In the genomic region with DNA sequence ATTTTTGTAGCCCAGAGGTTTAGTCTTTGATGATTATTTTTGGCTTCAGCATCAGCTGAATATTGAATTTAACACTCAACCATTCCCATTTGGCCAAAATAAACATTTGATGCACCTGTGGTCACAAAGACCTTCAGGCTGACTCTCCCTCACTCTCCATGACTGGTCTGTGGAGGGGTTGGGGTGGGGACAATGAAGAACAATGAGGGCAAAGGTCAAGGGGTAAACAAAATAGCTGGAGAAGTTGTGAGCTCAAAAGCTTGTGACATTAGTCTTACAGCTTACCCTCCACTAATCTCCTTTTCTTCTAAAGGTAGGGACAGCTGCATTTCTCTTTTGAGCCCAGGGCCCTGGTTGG, we compare ENCODE assay signal across 16 cellular contexts.
DNase-seq lines count a peak whose midpoint lies in the region; TF ChIP-seq lines count a peak whose summit lies in the region.
"Had no signal": no experiment of that assay in that cellular context is flagged by ENCODE, and none has a peak within 500 bp of the region (broad histone marks: within the 10 kb centered on the region; RNA-seq: fewer than 3 reads in every experiment).

No MANE protein-coding gene starts in this region.

- no peak overlapping the region for H3K4me2 ChIP-seq in H9 (ENCODE audit: insufficient read depth, insufficient read length, low read length)
- H3K4me2 ChIP-seq: GM23338 had no signal

- H2BK20ac ChIP-seq in H9 (ENCODE audit: low read depth, low read length, poor library complexity, severe bottlenecking): no peak overlapping the region

- no peak for TF ChIP-seq POLR2A in thyroid gland (IDR thresholded peaks at IDR 0.05)

- H3K9me3 Mint-ChIP-seq in H9: no peaks in the 10 kb centered on the region
- H3K9me3 Mint-ChIP-seq: GM23338 had no signal

- H3K27ac Mint-ChIP-seq in H9: no peak overlapping the region
- H3K27ac Mint-ChIP-seq: GM23338 had no signal

- H3K4me1 Mint-ChIP-seq in H9: peaks cover 3 to 5% of the 10 kb centered on the region in 2 experiments; a peak in 2 of 4 replicates
- H3K4me1 Mint-ChIP-seq: GM23338 had no signal

- no peak overlapping the region for H2AK5ac ChIP-seq in H9 (ENCODE audit: insufficient read length, low read length)

- no peaks in the 10 kb centered on the region for H3K27me3 ChIP-seq in thyroid gland
- H3K27me3 ChIP-seq in H9 (ENCODE audit: insufficient read depth, low read length): no peaks in the 10 kb centered on the region
- H3K27me3 ChIP-seq: SJCRH30 had no signal

- H3K27ac ChIP-seq in thyroid gland (peak overlapping the region in 2 of 3 donors; percentile 6 to 39), H9 (ENCODE audit: insufficient read length, low read depth, low read length) (no peak overlapping the region)
- H3K27ac ChIP-seq: C4-2B, RWPE1, SJCRH30 had no signal

- no peak overlapping the region for H3K23ac ChIP-seq in H9 (ENCODE audit: insufficient read length, low read depth, low read length)

- H3K14ac ChIP-seq in H9 (ENCODE audit: insufficient read depth, low read length): no peak overlapping the region

- H3K4me3 Mint-ChIP-seq in H9: no peak overlapping the region
- H3K4me3 Mint-ChIP-seq: GM23338 had no signal

- H3K9me3 ChIP-seq in thyroid gland (no peaks in the 10 kb centered on the region), H9 (ENCODE audit: control insufficient read depth, low read depth, low read length) (no peaks in the 10 kb centered on the region)
- H3K9me3 ChIP-seq: SJCRH30 had no signal

- H3K9ac ChIP-seq in H9 (ENCODE audit: extremely low read depth, insufficient read length, low read length): no peak overlapping the region

- H3T11ph ChIP-seq in H9 (ENCODE audit: low read length): no peak overlapping the region

- no peak overlapping the region for H3K4ac ChIP-seq in H9 (ENCODE audit: low read depth, low read length)

- H2BK5ac ChIP-seq in H9 (ENCODE audit: insufficient read length, low read length): no peak overlapping the region

- no peak overlapping the region for H2BK12ac ChIP-seq in H9 (ENCODE audit: insufficient read length, low read depth, low read length)

- no peaks in the 10 kb centered on the region for H3K79me2 ChIP-seq in H9 (ENCODE audit: insufficient read depth, low read length)

- H3K36me3 ChIP-seq in thyroid gland: no peaks in the 10 kb centered on the region
- H3K36me3 ChIP-seq: SJCRH30 had no signal

- no peak for TF ChIP-seq CTCF in thyroid gland (IDR thresholded peaks at IDR 0.05)
- TF ChIP-seq CTCF in H9 (conservative IDR thresholded peaks at IDR 0.05): no peak

- H3K4me3 ChIP-seq in thyroid gland (replicated peaks in 1 of 3): no peak overlapping the region
- H3K4me3 ChIP-seq: GM23338, SJCRH30 had no signal

- H3K4me1 ChIP-seq in thyroid gland: peaks cover 8 to 13% of the 10 kb centered on the region in 2 donors
- no peaks in the 10 kb centered on the region for H3K4me1 ChIP-seq in H9 (ENCODE audit: insufficient read depth, low read length)

- H2BK120ac ChIP-seq in H9 (ENCODE audit: low read depth, low read length, poor library complexity, severe bottlenecking): no peak overlapping the region

- no peak overlapping the region for H4K5ac ChIP-seq in H9 (ENCODE audit: insufficient read length, low read depth, low read length)

- H4K91ac ChIP-seq in H9 (ENCODE audit: insufficient read length, low read depth, low read length): no peak overlapping the region

- no peaks in the 10 kb centered on the region for H3K36me3 Mint-ChIP-seq in H9 (ENCODE audit: insufficient read depth in 1 of 3, low read depth in 3 of 3)

- no peaks in the 10 kb centered on the region for H3K27me3 Mint-ChIP-seq in H9 (ENCODE audit: low read depth)

- no peak overlapping the region for H3K56ac ChIP-seq in H9 (ENCODE audit: insufficient read length, low read depth, low read length)

- DNase-seq in NCI-H82 (lab: John Stamatoyannopoulos, UW) (peak; percentile 37), NCI-H82 treated with DMSO at 0.1 percent for 48 hours (lab: John Stamatoyannopoulos, UW; ENCODE audit: unreplicated experiment) (no peak), NCI-H2196 treated with DMSO at 0.1 percent for 48 hours (lab: John Stamatoyannopoulos, UW; ENCODE audit: unreplicated experiment) (peak; percentile 1), kidney tubule cell (ENCODE audit: low spot score) (peak; percentile 52), thyroid gland (no peak), RPMI8226 (no peak), H9 (no peak)
- no peak for DNase-seq in activated CD4-positive, alpha-beta T cell treated with anti-CD3 and anti-CD28 coated beads, Interleukin-2, amount 50 U/mL, for 1 hour
- DNase-seq: COR-L47, DMS53, NCI-H446, NCI-H774, SJCRH30 had no signal

- no peak overlapping the region for H2BK15ac ChIP-seq in H9 (ENCODE audit: low read depth, low read length)

- H4K20me1 ChIP-seq in H9 (ENCODE audit: control insufficient read depth, insufficient read depth, insufficient read length): no peaks in the 10 kb centered on the region

- H4K8ac ChIP-seq in H9 (replicated peaks; ENCODE audit: insufficient read length, low read depth, low read length): no peak overlapping the region

- no peaks in the 10 kb centered on the region for H3K79me1 ChIP-seq in H9 (ENCODE audit: insufficient read depth, low read depth, low read length, poor library complexity, severe bottlenecking)

- no peaks in the 10 kb centered on the region for H3K23me2 ChIP-seq in H9 (ENCODE audit: insufficient read length, low read depth, low read length, poor library complexity, severe bottlenecking)

- no peak overlapping the region for H2AFZ ChIP-seq in H9 (ENCODE audit: low read length)
- H2AFZ ChIP-seq: GM23338 had no signal

- intact Hi-C loops in thyroid gland (cut with DNase I): no loop called here

- no peak overlapping the region for H3K18ac ChIP-seq in H9 (ENCODE audit: insufficient read length, low read depth, low read length)

Comparison
In these comparisons a context has a peak if more than half of its experiments do, and no peak if none do; other contexts are left out.
1. DNase-seq: peak in NCI-H82 (single experiment), NCI-H2196 treated with DMSO at 0.1 percent for 48 hours (single experiment) and kidney tubule cell (single experiment); none in NCI-H82 treated with DMSO at 0.1 percent for 48 hours (single experiment), thyroid gland (0 of 2), RPMI8226 (single experiment), H9 (single experiment) and activated CD4-positive, alpha-beta T cell treated with anti-CD3 and anti-CD28 coated beads, Interleukin-2, amount 50 U/mL, for 1 hour (single experiment).